Comparison of ENCODE assay signal across 1 cellular context in the genomic region with DNA sequence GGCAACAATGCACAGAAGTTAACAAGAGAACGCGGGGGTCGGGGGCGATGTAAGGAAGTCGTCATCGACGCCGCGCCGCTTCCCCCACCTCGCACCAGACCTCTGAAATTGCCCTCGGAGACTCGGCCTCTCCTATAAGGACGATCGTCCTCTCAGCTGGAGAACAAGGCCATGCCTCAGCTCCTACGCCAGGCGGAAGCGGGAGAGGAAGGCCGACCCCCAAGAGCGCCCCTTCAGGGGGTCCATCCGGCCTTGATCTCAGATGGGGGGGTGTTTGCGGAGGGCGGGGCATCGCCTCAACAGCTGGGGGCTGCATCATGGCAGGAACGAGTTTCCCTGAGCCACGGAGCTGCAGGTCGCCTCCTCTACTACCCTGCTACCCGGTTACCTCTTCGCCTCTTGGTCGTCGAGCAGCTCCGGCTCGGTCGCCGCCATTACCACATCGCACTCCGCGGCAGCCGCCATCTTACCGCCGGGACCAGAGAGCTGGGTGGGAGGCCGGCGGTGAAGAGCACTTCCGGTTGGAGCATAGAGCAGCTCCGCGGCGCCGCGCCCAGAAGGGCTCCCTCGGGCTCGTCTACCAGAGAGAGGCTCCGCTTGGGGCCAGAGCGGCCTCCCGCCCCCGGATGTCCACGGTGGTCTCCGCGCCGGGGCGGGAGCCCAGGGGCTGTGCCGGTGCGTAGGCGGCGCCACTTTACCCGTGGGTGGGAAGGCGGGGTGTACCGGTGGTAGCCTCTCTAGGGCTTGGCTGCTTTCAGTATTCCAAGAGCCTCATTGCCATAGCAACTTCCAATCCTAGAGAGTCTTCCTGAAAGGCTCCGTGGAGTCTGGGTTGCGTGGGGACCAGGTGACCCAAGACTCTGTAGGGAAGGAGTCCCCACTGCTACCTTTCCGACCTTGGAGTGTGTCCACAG.
A peak's percentile ranks its signal among the peaks of the same experiment; 100 is the strongest.
TF ChIP-seq lines count a peak whose summit lies in the region.

A gene with protein sequence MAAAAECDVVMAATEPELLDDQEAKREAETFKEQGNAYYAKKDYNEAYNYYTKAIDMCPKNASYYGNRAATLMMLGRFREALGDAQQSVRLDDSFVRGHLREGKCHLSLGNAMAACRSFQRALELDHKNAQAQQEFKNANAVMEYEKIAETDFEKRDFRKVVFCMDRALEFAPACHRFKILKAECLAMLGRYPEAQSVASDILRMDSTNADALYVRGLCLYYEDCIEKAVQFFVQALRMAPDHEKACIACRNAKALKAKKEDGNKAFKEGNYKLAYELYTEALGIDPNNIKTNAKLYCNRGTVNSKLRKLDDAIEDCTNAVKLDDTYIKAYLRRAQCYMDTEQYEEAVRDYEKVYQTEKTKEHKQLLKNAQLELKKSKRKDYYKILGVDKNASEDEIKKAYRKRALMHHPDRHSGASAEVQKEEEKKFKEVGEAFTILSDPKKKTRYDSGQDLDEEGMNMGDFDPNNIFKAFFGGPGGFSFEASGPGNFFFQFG (minus strand): TSS at position 488 of the 914 bp plus-strand sequence. CDS start 23 bp downstream, at position 465.

TF ChIP-seq in HEK293, 187 proteins besides CTCF, POLR2A, EP300 and RAD21 (continued from another document and continues in another):
- TF ChIP-seq, protein P1, sequence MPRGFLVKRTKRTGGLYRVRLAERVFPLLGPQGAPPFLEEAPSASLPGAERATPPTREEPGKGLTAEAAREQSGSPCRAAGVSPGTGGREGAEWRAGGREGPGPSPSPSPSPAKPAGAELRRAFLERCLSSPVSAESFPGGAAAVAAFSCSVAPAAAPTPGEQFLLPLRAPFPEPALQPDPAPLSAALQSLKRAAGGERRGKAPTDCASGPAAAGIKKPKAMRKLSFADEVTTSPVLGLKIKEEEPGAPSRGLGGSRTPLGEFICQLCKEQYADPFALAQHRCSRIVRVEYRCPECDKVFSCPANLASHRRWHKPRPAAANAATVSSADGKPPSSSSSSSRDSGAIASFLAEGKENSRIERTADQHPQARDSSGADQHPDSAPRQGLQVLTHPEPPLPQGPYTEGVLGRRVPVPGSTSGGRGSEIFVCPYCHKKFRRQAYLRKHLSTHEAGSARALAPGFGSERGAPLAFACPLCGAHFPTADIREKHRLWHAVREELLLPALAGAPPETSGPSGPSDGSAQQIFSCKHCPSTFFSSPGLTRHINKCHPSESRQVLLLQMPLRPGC (tag by site-specific recombination; IDR thresholded peaks at IDR 0.05), result 0 out of 2 replicates have a peak, but pooled peaks have one; percentile 63
- TF ChIP-seq, protein P2, sequence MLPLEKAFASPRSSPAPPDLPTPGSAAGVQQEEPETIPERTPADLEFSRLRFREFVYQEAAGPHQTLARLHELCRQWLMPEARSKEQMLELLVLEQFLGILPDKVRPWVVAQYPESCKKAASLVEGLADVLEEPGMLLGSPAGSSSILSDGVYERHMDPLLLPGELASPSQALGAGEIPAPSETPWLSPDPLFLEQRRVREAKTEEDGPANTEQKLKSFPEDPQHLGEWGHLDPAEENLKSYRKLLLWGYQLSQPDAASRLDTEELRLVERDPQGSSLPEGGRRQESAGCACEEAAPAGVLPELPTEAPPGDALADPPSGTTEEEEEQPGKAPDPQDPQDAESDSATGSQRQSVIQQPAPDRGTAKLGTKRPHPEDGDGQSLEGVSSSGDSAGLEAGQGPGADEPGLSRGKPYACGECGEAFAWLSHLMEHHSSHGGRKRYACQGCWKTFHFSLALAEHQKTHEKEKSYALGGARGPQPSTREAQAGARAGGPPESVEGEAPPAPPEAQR (tag by site-specific recombination; IDR thresholded peaks at IDR 0.05), result no peak
- TF ChIP-seq YY1 (tag by site-specific recombination; IDR thresholded peaks at IDR 0.05) (peak; percentile 99), ZFP69B (tag by site-specific recombination; IDR thresholded peaks at IDR 0.05) (peak; percentile 27; the same call in 1 of the 2 replicates), GLIS2 (tag by site-specific recombination; IDR thresholded peaks at IDR 0.05) (peak; percentile 100), ZNF549 (tag by site-specific recombination; IDR thresholded peaks at IDR 0.05) (no peak), ZNF184 (tag by site-specific recombination; IDR thresholded peaks at IDR 0.05) (no peak; the same call in 1 of the 2 replicates), ZNF792 (tag by site-specific recombination; IDR thresholded peaks at IDR 0.05) (0 out of 2 replicates have a peak, but pooled peaks have one; percentile 31), SP7 (tag by site-specific recombination; IDR thresholded peaks at IDR 0.05) (peak; percentile 80), SP2 (tag by site-specific recombination; IDR thresholded peaks at IDR 0.05) (peak; percentile 97), ZBTB17 (tag by site-specific recombination; IDR thresholded peaks at IDR 0.05) (peak; percentile 84), ZNF324 (tag by site-specific recombination; IDR thresholded peaks at IDR 0.05) (peak; percentile 67), ZNF350 (tag by site-specific recombination; IDR thresholded peaks at IDR 0.05) (no peak), ZSCAN30 (tag by site-specific recombination; IDR thresholded peaks at IDR 0.05) (peak; percentile 12; the same call in 1 of the 2 replicates), GFI1B (tag by site-specific recombination; IDR thresholded peaks at IDR 0.05) (no peak)
- TF ChIP-seq, protein P3, sequence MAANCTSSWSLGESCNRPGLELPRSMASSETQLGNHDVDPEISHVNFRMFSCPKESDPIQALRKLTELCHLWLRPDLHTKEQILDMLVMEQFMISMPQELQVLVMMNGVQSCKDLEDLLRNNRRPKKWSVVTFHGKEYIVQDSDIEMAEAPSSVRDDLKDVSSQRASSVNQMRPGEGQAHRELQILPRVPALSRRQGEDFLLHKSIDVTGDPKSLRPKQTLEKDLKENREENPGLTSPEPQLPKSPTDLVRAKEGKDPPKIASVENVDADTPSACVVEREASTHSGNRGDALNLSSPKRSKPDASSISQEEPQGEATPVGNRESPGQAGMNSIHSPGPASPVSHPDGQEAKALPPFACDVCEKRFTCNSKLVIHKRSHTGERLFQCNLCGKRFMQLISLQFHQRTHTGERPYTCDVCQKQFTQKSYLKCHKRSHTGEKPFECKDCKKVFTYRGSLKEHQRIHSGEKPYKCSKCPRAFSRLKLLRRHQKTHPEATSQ (tag by site-specific recombination; IDR thresholded peaks at IDR 0.05), result 0 out of 2 replicates have a peak, but pooled peaks have one; percentile 61
- TF ChIP-seq, protein P4, sequence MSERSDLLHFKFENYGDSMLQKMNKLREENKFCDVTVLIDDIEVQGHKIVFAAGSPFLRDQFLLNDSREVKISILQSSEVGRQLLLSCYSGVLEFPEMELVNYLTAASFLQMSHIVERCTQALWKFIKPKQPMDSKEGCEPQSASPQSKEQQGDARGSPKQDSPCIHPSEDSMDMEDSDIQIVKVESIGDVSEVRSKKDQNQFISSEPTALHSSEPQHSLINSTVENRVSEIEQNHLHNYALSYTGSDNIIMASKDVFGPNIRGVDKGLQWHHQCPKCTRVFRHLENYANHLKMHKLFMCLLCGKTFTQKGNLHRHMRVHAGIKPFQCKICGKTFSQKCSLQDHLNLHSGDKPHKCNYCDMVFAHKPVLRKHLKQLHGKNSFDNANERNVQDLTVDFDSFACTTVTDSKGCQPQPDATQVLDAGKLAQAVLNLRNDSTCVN (tag by site-specific recombination; optimal IDR thresholded peaks at IDR 0.05), result peak; percentile 43
- TF ChIP-seq, protein P5, sequence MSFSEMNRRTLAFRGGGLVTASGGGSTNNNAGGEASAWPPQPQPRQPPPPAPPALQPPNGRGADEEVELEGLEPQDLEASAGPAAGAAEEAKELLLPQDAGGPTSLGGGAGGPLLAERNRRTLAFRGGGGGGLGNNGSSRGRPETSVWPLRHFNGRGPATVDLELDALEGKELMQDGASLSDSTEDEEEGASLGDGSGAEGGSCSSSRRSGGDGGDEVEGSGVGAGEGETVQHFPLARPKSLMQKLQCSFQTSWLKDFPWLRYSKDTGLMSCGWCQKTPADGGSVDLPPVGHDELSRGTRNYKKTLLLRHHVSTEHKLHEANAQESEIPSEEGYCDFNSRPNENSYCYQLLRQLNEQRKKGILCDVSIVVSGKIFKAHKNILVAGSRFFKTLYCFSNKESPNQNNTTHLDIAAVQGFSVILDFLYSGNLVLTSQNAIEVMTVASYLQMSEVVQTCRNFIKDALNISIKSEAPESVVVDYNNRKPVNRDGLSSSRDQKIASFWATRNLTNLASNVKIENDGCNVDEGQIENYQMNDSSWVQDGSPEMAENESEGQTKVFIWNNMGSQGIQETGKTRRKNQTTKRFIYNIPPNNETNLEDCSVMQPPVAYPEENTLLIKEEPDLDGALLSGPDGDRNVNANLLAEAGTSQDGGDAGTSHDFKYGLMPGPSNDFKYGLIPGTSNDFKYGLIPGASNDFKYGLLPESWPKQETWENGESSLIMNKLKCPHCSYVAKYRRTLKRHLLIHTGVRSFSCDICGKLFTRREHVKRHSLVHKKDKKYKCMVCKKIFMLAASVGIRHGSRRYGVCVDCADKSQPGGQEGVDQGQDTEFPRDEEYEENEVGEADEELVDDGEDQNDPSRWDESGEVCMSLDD (tag by site-specific recombination; IDR thresholded peaks at IDR 0.05), result peak; percentile 95
- TF ChIP-seq, protein P6, sequence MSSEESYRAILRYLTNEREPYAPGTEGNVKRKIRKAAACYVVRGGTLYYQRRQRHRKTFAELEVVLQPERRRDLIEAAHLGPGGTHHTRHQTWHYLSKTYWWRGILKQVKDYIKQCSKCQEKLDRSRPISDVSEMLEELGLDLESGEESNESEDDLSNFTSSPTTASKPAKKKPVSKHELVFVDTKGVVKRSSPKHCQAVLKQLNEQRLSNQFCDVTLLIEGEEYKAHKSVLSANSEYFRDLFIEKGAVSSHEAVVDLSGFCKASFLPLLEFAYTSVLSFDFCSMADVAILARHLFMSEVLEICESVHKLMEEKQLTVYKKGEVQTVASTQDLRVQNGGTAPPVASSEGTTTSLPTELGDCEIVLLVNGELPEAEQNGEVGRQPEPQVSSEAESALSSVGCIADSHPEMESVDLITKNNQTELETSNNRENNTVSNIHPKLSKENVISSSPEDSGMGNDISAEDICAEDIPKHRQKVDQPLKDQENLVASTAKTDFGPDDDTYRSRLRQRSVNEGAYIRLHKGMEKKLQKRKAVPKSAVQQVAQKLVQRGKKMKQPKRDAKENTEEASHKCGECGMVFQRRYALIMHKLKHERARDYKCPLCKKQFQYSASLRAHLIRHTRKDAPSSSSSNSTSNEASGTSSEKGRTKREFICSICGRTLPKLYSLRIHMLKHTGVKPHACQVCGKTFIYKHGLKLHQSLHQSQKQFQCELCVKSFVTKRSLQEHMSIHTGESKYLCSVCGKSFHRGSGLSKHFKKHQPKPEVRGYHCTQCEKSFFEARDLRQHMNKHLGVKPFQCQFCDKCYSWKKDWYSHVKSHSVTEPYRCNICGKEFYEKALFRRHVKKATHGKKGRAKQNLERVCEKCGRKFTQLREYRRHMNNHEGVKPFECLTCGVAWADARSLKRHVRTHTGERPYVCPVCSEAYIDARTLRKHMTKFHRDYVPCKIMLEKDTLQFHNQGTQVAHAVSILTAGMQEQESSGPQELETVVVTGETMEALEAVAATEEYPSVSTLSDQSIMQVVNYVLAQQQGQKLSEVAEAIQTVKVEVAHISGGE (tag by site-specific recombination; conservative IDR thresholded peaks at IDR 0.05; ENCODE audit: low read depth), result peak; percentile 97
- TF ChIP-seq, protein P7, sequence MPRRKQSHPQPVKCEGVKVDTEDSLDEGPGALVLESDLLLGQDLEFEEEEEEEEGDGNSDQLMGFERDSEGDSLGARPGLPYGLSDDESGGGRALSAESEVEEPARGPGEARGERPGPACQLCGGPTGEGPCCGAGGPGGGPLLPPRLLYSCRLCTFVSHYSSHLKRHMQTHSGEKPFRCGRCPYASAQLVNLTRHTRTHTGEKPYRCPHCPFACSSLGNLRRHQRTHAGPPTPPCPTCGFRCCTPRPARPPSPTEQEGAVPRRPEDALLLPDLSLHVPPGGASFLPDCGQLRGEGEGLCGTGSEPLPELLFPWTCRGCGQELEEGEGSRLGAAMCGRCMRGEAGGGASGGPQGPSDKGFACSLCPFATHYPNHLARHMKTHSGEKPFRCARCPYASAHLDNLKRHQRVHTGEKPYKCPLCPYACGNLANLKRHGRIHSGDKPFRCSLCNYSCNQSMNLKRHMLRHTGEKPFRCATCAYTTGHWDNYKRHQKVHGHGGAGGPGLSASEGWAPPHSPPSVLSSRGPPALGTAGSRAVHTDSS (tag by site-specific recombination; IDR thresholded peaks at IDR 0.05), result no peak
- TF ChIP-seq, protein P8, sequence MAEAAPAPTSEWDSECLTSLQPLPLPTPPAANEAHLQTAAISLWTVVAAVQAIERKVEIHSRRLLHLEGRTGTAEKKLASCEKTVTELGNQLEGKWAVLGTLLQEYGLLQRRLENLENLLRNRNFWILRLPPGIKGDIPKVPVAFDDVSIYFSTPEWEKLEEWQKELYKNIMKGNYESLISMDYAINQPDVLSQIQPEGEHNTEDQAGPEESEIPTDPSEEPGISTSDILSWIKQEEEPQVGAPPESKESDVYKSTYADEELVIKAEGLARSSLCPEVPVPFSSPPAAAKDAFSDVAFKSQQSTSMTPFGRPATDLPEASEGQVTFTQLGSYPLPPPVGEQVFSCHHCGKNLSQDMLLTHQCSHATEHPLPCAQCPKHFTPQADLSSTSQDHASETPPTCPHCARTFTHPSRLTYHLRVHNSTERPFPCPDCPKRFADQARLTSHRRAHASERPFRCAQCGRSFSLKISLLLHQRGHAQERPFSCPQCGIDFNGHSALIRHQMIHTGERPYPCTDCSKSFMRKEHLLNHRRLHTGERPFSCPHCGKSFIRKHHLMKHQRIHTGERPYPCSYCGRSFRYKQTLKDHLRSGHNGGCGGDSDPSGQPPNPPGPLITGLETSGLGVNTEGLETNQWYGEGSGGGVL (tag by site-specific recombination; IDR thresholded peaks at IDR 0.05), result peak; percentile 78
- TF ChIP-seq, protein P9, sequence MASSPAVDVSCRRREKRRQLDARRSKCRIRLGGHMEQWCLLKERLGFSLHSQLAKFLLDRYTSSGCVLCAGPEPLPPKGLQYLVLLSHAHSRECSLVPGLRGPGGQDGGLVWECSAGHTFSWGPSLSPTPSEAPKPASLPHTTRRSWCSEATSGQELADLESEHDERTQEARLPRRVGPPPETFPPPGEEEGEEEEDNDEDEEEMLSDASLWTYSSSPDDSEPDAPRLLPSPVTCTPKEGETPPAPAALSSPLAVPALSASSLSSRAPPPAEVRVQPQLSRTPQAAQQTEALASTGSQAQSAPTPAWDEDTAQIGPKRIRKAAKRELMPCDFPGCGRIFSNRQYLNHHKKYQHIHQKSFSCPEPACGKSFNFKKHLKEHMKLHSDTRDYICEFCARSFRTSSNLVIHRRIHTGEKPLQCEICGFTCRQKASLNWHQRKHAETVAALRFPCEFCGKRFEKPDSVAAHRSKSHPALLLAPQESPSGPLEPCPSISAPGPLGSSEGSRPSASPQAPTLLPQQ (tag by site-specific recombination; IDR thresholded peaks at IDR 0.05), result peak; percentile 67; the same call in 1 of the 2 replicates
